1 cellular context compared by ENCODE assay signal in genomic region chr19:38647368-38647965, GRCh38.
TF ChIP-seq lines count a peak whose summit lies in the region.

TSS of gene ACTN4 (plus strand) at chr19:38647649. CDS start at chr19:38647746, 97 bp downstream.

TF ChIP-seq in HepG2, 621 proteins besides CTCF, POLR2A, EP300 and RAD21 (continued from another document and continues in another):
- TF ChIP-seq NONO (IDR thresholded peaks at IDR 0.05) (no peak), NONO (CRISPR knock-in tag; conservative IDR thresholded peaks at IDR 0.05) (0 out of 2 replicates have a peak, but pooled peaks have one; percentile 47), BCL3 (CRISPR knock-in tag; IDR thresholded peaks at IDR 0.05) (peak; percentile 86), KDM5A (IDR thresholded peaks at IDR 0.05; ENCODE audit: borderline replicate concordance, low read length) (peak; percentile 72; the same call in 1 of the 2 replicates), MLX (CRISPR knock-in tag; IDR thresholded peaks at IDR 0.05) (no peak), TEAD3 (CRISPR knock-in tag; optimal IDR thresholded peaks at IDR 0.05; ENCODE audit: borderline replicate concordance) (peak; percentile 86), STAT6 (CRISPR knock-in tag; IDR thresholded peaks at IDR 0.05; ENCODE audit: borderline replicate concordance) (no peak), YY1 (IDR thresholded peaks at IDR 0.05; ENCODE audit: insufficient read depth, insufficient replicate concordance, low read depth, low read length) (peak; percentile 79), NKX3-1 (CRISPR knock-in tag; IDR thresholded peaks at IDR 0.05) (0 out of 2 replicates have a peak, but pooled peaks have one; percentile 8), ZFX (CRISPR knock-in tag; IDR thresholded peaks at IDR 0.05; ENCODE audit: low read depth) (peak; percentile 73), ZBTB20 (CRISPR knock-in tag; IDR thresholded peaks at IDR 0.05; ENCODE audit: borderline replicate concordance, low read depth) (peak; percentile 47; the same call in 1 of the 2 replicates), MBNL3 (CRISPR knock-in tag; conservative IDR thresholded peaks at IDR 0.05) (no peak), ZNF674 (CRISPR knock-in tag; IDR thresholded peaks at IDR 0.05; ENCODE audit: low read depth) (0 out of 2 replicates have a peak, but pooled peaks have one; percentile 42), GABPB1 (CRISPR knock-in tag; IDR thresholded peaks at IDR 0.05) (peak; percentile 70; the same call in 1 of the 2 replicates), PLSCR1 (CRISPR knock-in tag; IDR thresholded peaks at IDR 0.05; ENCODE audit: borderline replicate concordance) (0 out of 2 replicates have a peak, but pooled peaks have one; percentile 18), ZNF460 (CRISPR knock-in tag; IDR thresholded peaks at IDR 0.05; ENCODE audit: borderline replicate concordance) (no peak), MXI1 (IDR thresholded peaks at IDR 0.05; ENCODE audit: borderline replicate concordance, low read depth, low read length) (peak; percentile 83; the same call in 2 of the 3 replicates), SOX5 (CRISPR knock-in tag; IDR thresholded peaks at IDR 0.05; ENCODE audit: borderline replicate concordance) (peak; percentile 7; the same call in 1 of the 2 replicates), POGZ (CRISPR knock-in tag; IDR thresholded peaks at IDR 0.05) (0 out of 2 replicates have a peak, but pooled peaks have one; percentile 24), ZMYM4 (CRISPR knock-in tag; IDR thresholded peaks at IDR 0.05) (0 out of 2 replicates have a peak, but pooled peaks have one; percentile 51), IRX3 (CRISPR knock-in tag; IDR thresholded peaks at IDR 0.05; ENCODE audit: borderline replicate concordance, low read depth) (no peak; the same call in 1 of the 2 replicates), PATZ1 (CRISPR knock-in tag; IDR thresholded peaks at IDR 0.05) (0 out of 2 replicates have a peak, but pooled peaks have one; percentile 11), NR1H2 (CRISPR knock-in tag; IDR thresholded peaks at IDR 0.05; ENCODE audit: borderline replicate concordance, low read depth) (0 out of 2 replicates have a peak, but pooled peaks have one; percentile 29), THAP7 (CRISPR knock-in tag; IDR thresholded peaks at IDR 0.05) (0 out of 2 replicates have a peak, but pooled peaks have one; percentile 51), PHF8 (CRISPR knock-in tag; IDR thresholded peaks at IDR 0.05) (peak; percentile 69), HMGXB4 (CRISPR knock-in tag; IDR thresholded peaks at IDR 0.05; ENCODE audit: borderline replicate concordance in 1 of 2, low read depth in 1 of 2) (peak in 1 of 2 experiments; percentile 65; a peak in 1 of 4 replicates), ZNF563 (CRISPR knock-in tag; IDR thresholded peaks at IDR 0.05) (peak; percentile 95), HOXA3 (CRISPR knock-in tag; IDR thresholded peaks at IDR 0.05) (peak; percentile 54; the same call in 1 of the 2 replicates), DMAP1 (CRISPR knock-in tag; IDR thresholded peaks at IDR 0.05) (peak; percentile 61), REPIN1 (CRISPR knock-in tag; IDR thresholded peaks at IDR 0.05; ENCODE audit: borderline replicate concordance, low read depth) (peak; percentile 67; the same call in 1 of the 2 replicates), SRSF9 (IDR thresholded peaks at IDR 0.05; ENCODE audit: borderline replicate concordance, insufficient read depth, low read depth, low read length, poor library complexity, severe bottlenecking) (no peak), THAP8 (CRISPR knock-in tag; IDR thresholded peaks at IDR 0.05; ENCODE audit: borderline replicate concordance) (0 out of 2 replicates have a peak, but pooled peaks have one; percentile 48), ISL2 (CRISPR knock-in tag; IDR thresholded peaks at IDR 0.05) (0 out of 2 replicates have a peak, but pooled peaks have one; percentile 43), ZFP91 (CRISPR knock-in tag; IDR thresholded peaks at IDR 0.05; ENCODE audit: borderline replicate concordance) (peak; percentile 35; the same call in 1 of the 2 replicates), ZSCAN31 (CRISPR knock-in tag; IDR thresholded peaks at IDR 0.05; ENCODE audit: low read depth) (peak; percentile 54; the same call in 1 of the 2 replicates), FOXA1 (IDR thresholded peaks at IDR 0.05) (no peak), FOXA1 (CRISPR knock-in tag; IDR thresholded peaks at IDR 0.05) (no peak), ZNF574 (CRISPR knock-in tag; IDR thresholded peaks at IDR 0.05) (peak; percentile 57), MED1 (CRISPR knock-in tag; IDR thresholded peaks at IDR 0.05) (peak; percentile 53; the same call in 1 of the 2 replicates), ZNF431 (CRISPR knock-in tag; IDR thresholded peaks at IDR 0.05; ENCODE audit: borderline replicate concordance, low read depth) (0 out of 2 replicates have a peak, but pooled peaks have one; percentile 79), KDM5B (CRISPR knock-in tag; IDR thresholded peaks at IDR 0.05; ENCODE audit: borderline replicate concordance) (peak; percentile 71; the same call in 1 of the 2 replicates), ZNF567 (CRISPR knock-in tag; IDR thresholded peaks at IDR 0.05; ENCODE audit: borderline replicate concordance) (peak; percentile 25; the same call in 1 of the 2 replicates), CREB1 (IDR thresholded peaks at IDR 0.05) (peak; percentile 27; the same call in 1 of the 2 replicates), CREB1 (CRISPR knock-in tag; IDR thresholded peaks at IDR 0.05) (no peak), AKAP8 (CRISPR knock-in tag; IDR thresholded peaks at IDR 0.05) (peak; percentile 77; the same call in 1 of the 2 replicates), ZNF772 (CRISPR knock-in tag; IDR thresholded peaks at IDR 0.05) (0 out of 2 replicates have a peak, but pooled peaks have one; percentile 48)
